In genomic region chr13:100269837-100270236, GRCh38 we compare ENCODE assay signal across 12 cellular contexts.
DNase-seq lines count a peak whose midpoint lies in the region; ATAC-seq and TF ChIP-seq lines count a peak whose summit lies in the region.
"Had no signal": no experiment of that assay in that cellular context is flagged by ENCODE, and none has a peak within 500 bp of the region (broad histone marks: within the 10 kb centered on the region; RNA-seq: fewer than 3 reads in every experiment).

No MANE protein-coding gene starts in this region.

- H3K27me3 Mint-ChIP-seq in activated CD4-positive, alpha-beta memory T cell treated with anti-CD3 and anti-CD28 coated beads, Interleukin-2, amount 10 ng/mL, durations not matched to agents 7 days and 5 days: no peaks in the 10 kb centered on the region
- no peaks in the 10 kb centered on the region for H3K27me3 Mint-ChIP-seq in natural killer cell treated with Interleukin-12 subunit alpha and Interleukin-12 subunit beta and Interleukin-15 and Interleukin-18, amount 100 ng/mL, for 72 hours

- no peak overlapping the region for H3K27ac Mint-ChIP-seq in activated CD4-positive, alpha-beta memory T cell treated with anti-CD3 and anti-CD28 coated beads, Interleukin-2, amount 10 ng/mL, durations not matched to agents 7 days and 5 days
- H3K27ac Mint-ChIP-seq in natural killer cell treated with Interleukin-12 subunit alpha and Interleukin-12 subunit beta and Interleukin-15 and Interleukin-18, amount 100 ng/mL, for 72 hours: no peak overlapping the region
- H3K27ac Mint-ChIP-seq: mesothelial cell of epicardium had no signal

- H3K36me3 Mint-ChIP-seq in activated CD4-positive, alpha-beta memory T cell treated with anti-CD3 and anti-CD28 coated beads, Interleukin-2, amount 10 ng/mL, durations not matched to agents 7 days and 5 days (ENCODE audit: low read depth): peaks cover 2% of the 10 kb centered on the region
- H3K36me3 Mint-ChIP-seq in natural killer cell treated with Interleukin-12 subunit alpha and Interleukin-12 subunit beta and Interleukin-15 and Interleukin-18, amount 100 ng/mL, for 72 hours: no peaks in the 10 kb centered on the region

- no peak for TF ChIP-seq CTCF in mucosa of descending colon (IDR thresholded peaks at IDR 0.05)

- H3K4me1 Mint-ChIP-seq in activated CD4-positive, alpha-beta memory T cell treated with anti-CD3 and anti-CD28 coated beads, Interleukin-2, amount 10 ng/mL, durations not matched to agents 7 days and 5 days: no peaks in the 10 kb centered on the region
- peaks cover 7 to 8% of the 10 kb centered on the region in 2 donors for H3K4me1 Mint-ChIP-seq in natural killer cell treated with Interleukin-12 subunit alpha and Interleukin-12 subunit beta and Interleukin-15 and Interleukin-18, amount 100 ng/mL, for 72 hours (ENCODE audit: low read depth in 2 of 2)
- H3K4me1 Mint-ChIP-seq: mesothelial cell of epicardium had no signal

- ATAC-seq in mucosa of descending colon: peak; percentile 76
- no peak for ATAC-seq in natural killer cell treated with Interleukin-12 subunit alpha and Interleukin-12 subunit beta and Interleukin-15 and Interleukin-18, amount 100 ng/mL, for 72 hours

- H3K36me3 ChIP-seq in ACC112 (ENCODE audit: insufficient read depth, low read length) (no peaks in the 10 kb centered on the region), mucosa of descending colon (ENCODE audit: low read depth) (no peaks in the 10 kb centered on the region)
- H3K36me3 ChIP-seq: cardiac muscle cell had no signal

- peak overlapping the region; percentile 43; the same call in 1 of the 2 replicates for H3K27ac ChIP-seq in ACC112 (ENCODE audit: low read depth, low read length)
- no peak overlapping the region for H3K27ac ChIP-seq in epithelial cell of prostate
- H3K27ac ChIP-seq: BLaER1, cardiac muscle cell had no signal

- H3K27me3 ChIP-seq in ACC112 (ENCODE audit: insufficient read depth, low read length): no peaks in the 10 kb centered on the region
- H3K27me3 ChIP-seq: BLaER1, cardiac muscle cell had no signal

- CTCF ChIA-PET in activated CD4-positive, alpha-beta memory T cell treated with anti-CD3 and anti-CD28 coated beads, Interleukin-2, amount 10 ng/mL, durations not matched to agents 7 days and 5 days (lab: Charles Lee): no interaction called here

- H3K9me3 ChIP-seq in mucosa of descending colon: no peaks in the 10 kb centered on the region
- H3K9me3 ChIP-seq: BLaER1 had no signal

- peak; percentile 51 for DNase-seq in NCI-H69 (lab: John Stamatoyannopoulos, UW)
- DNase-seq in epithelial cell of prostate (ENCODE audit: low read depth, low spot score): peak; percentile 12
- DNase-seq in mucosa of descending colon: peak; percentile 56 to 69 (median 64)
- DNase-seq in activated CD4-positive, alpha-beta memory T cell treated with anti-CD3 and anti-CD28 coated beads, Interleukin-2, amount 10 ng/mL, durations not matched to agents 7 days and 5 days: no peak
- no peak for DNase-seq in SHP77 (lab: John Stamatoyannopoulos, UW)
- DNase-seq in COR-L47 (lab: John Stamatoyannopoulos, UW): no peak
- no peak for DNase-seq in natural killer cell treated with Interleukin-12 subunit alpha and Interleukin-12 subunit beta and Interleukin-15 and Interleukin-18, amount 100 ng/mL, for 72 hours (ENCODE audit: low spot score)
- DNase-seq: NCI-H187 treated with DMSO at 0.1 percent for 48 hours had no signal

- no peaks in the 10 kb centered on the region for H3K9me3 Mint-ChIP-seq in activated CD4-positive, alpha-beta memory T cell treated with anti-CD3 and anti-CD28 coated beads, Interleukin-2, amount 10 ng/mL, durations not matched to agents 7 days and 5 days
- no peaks in the 10 kb centered on the region for H3K9me3 Mint-ChIP-seq in natural killer cell treated with Interleukin-12 subunit alpha and Interleukin-12 subunit beta and Interleukin-15 and Interleukin-18, amount 100 ng/mL, for 72 hours
- H3K9me3 Mint-ChIP-seq: mesothelial cell of epicardium had no signal

- H2AFZ ChIP-seq in ACC112 (ENCODE audit: low read length, unreplicated experiment): no peak overlapping the region

- POLR2A ChIA-PET in activated CD4-positive, alpha-beta memory T cell treated with anti-CD3 and anti-CD28 coated beads, Interleukin-2, amount 10 ng/mL, durations not matched to agents 7 days and 5 days (lab: Charles Lee): no interaction called here

- no peak overlapping the region for H3K4me3 Mint-ChIP-seq in activated CD4-positive, alpha-beta memory T cell treated with anti-CD3 and anti-CD28 coated beads, Interleukin-2, amount 10 ng/mL, durations not matched to agents 7 days and 5 days
- no peak overlapping the region for H3K4me3 Mint-ChIP-seq in natural killer cell treated with Interleukin-12 subunit alpha and Interleukin-12 subunit beta and Interleukin-15 and Interleukin-18, amount 100 ng/mL, for 72 hours
- H3K4me3 Mint-ChIP-seq: mesothelial cell of epicardium had no signal

- no peak overlapping the region for H3K4me3 ChIP-seq in ACC112 (ENCODE audit: low read depth, low read length)
- H3K4me3 ChIP-seq in mucosa of descending colon: no peak overlapping the region
- H3K4me3 ChIP-seq: BLaER1, cardiac muscle cell had no signal

- H3K79me2 ChIP-seq in ACC112 (ENCODE audit: control insufficient read depth, insufficient read depth, low read length, unreplicated experiment): no peaks in the 10 kb centered on the region

- H3K4me1 ChIP-seq in ACC112 (ENCODE audit: control insufficient read depth, insufficient read depth, low read length, unreplicated experiment) (peaks cover 6% of the 10 kb centered on the region), mucosa of descending colon (ENCODE audit: low read depth) (no peaks in the 10 kb centered on the region)

- intact Hi-C loops in mucosa of descending colon (cut with DNase I, micrococcal nuclease): no loop called here

Comparison
In these comparisons a context has a peak if more than half of its experiments do, and no peak if none do; other contexts are left out.
1. DNase-seq: peak in NCI-H69 (single experiment), epithelial cell of prostate (single experiment) and mucosa of descending colon (3 of 3); none in activated CD4-positive, alpha-beta memory T cell treated with anti-CD3 and anti-CD28 coated beads, Interleukin-2, amount 10 ng/mL, durations not matched to agents 7 days and 5 days (single experiment), SHP77 (0 of 2), COR-L47 (single experiment) and natural killer cell treated with Interleukin-12 subunit alpha and Interleukin-12 subunit beta and Interleukin-15 and Interleukin-18, amount 100 ng/mL, for 72 hours (single experiment).